ENCODE assay signal across 19 cellular contexts in the genomic region with DNA sequence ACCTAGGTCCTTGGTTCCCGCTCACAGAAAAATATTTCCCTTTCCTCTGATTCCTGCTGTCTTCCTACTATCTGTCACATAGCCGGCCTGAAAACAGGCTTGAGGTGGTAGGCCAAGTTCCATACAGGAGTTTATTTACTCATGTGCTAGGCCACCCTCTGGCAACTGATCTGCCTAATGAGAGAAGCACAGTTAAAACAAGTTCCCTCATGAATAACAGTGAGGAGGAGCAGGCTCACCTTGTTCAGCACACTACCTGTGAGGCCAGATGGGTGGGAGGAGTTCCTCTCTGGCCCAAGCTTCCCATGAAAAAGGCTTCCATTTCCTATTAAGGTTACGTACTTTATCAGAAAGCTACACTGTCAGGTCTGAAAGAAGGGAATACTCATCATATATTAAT.
DNase-seq lines count a peak whose midpoint lies in the region; ATAC-seq and TF ChIP-seq lines count a peak whose summit lies in the region.
"Had no signal": no experiment of that assay in that cellular context is flagged by ENCODE, and none has a peak within 500 bp of the region (broad histone marks: within the 10 kb centered on the region; RNA-seq: fewer than 3 reads in every experiment).

No MANE protein-coding gene starts in this region.

- ATAC-seq in foreskin keratinocyte: peak; percentile 71
- no peak for ATAC-seq in HG02981 (IDR thresholded peaks at IDR 0.05; ENCODE audit: unreplicated experiment)
- ATAC-seq: A549, HepG2 had no signal

- H3K4me1 ChIP-seq in mammary epithelial cell (ENCODE audit: insufficient read depth, low read length): no peaks in the 10 kb centered on the region
- no peaks in the 10 kb centered on the region for H3K4me1 ChIP-seq in breast epithelium
- H3K4me1 ChIP-seq in OCI-LY1 (ENCODE audit: insufficient read depth, low read length, severe bottlenecking): peaks cover 23% of the 10 kb centered on the region
- no peaks in the 10 kb centered on the region for H3K4me1 ChIP-seq in foreskin keratinocyte
- peaks cover 6% of the 10 kb centered on the region for H3K4me1 ChIP-seq in vagina
- H3K4me1 ChIP-seq in Karpas-422 (ENCODE audit: low read length): no peaks in the 10 kb centered on the region
- H3K4me1 ChIP-seq: A549, Caco-2, HAP-1 had no signal

- H3K79me2 ChIP-seq in mammary epithelial cell (ENCODE audit: insufficient read depth, low read length) (no peaks in the 10 kb centered on the region), OCI-LY1 (ENCODE audit: insufficient read depth, low read length) (no peaks in the 10 kb centered on the region), Karpas-422 (ENCODE audit: low read length) (no peaks in the 10 kb centered on the region)

- dilution Hi-C loops in mammary epithelial cell (cut with HindIII; ENCODE audit: low sequenced_read_pairs): loop anchor here (10.0 kb wide), 1 partner anchor 84 kb away; no protein-coding TSS in a partner anchor

- H3K9ac ChIP-seq in mammary epithelial cell (ENCODE audit: insufficient read depth, low read length): no peak overlapping the region
- H3K9ac ChIP-seq in OCI-LY1 (ENCODE audit: low read length): no peak overlapping the region; the same call in 1 of the 2 replicates
- no peak overlapping the region for H3K9ac ChIP-seq in Karpas-422 (ENCODE audit: low read length)
- H3K9ac ChIP-seq: KMS-11 had no signal

- TF ChIP-seq POLR2A in breast epithelium (IDR thresholded peaks at IDR 0.05) (no peak), vagina (IDR thresholded peaks at IDR 0.05) (no peak)

- no TSS peak for BruUV-seq in mammary epithelial cell (replicated peaks; lab: Mats Ljungman, UMichigan)

- DNase-seq in mammary epithelial cell: peak; percentile 27
- DNase-seq in breast epithelium (ENCODE audit: low spot score in 2 of 2): no peak
- DNase-seq in foreskin keratinocyte: peak; percentile 37 to 60
- DNase-seq in vagina (ENCODE audit: extremely low spot score in 2 of 2): no peak
- DNase-seq in activated naive CD4-positive, alpha-beta T cell treated with Interleukin-2 at 50 U/mL for 16 hours: no peak
- DNase-seq in Karpas-422: no peak
- DNase-seq: Caco-2, MG63, NCI-H1105 treated with DMSO at 0.1 percent for 48 hours, NCI-H1930, NCI-H2227 treated with DMSO at 0.1 percent for 48 hours, NCI-H82, RPMI8226 had no signal

- no peak overlapping the region for H3K4me2 ChIP-seq in mammary epithelial cell (ENCODE audit: insufficient read depth, low read depth, low read length)
- H3K4me2 ChIP-seq in OCI-LY1 (ENCODE audit: low read length): no peak overlapping the region
- no peak overlapping the region for H3K4me2 ChIP-seq in Karpas-422 (ENCODE audit: low read depth, low read length, poor library complexity, severe bottlenecking)
- H3K4me2 ChIP-seq: A549, KMS-11 had no signal

- H3K9me2 ChIP-seq in OCI-LY1 (ENCODE audit: low read depth, low read length): no peaks in the 10 kb centered on the region
- H3K9me2 ChIP-seq in Karpas-422 (replicated peaks; ENCODE audit: insufficient read depth, low read length): no peaks in the 10 kb centered on the region

- CTCF ChIA-PET in mammary epithelial cell (lab: Charles Lee; ENCODE audit: low non-redundant PET): no interaction called here

- 74% methylated on average over 3 of the region's 3 CpGs for WGBS in mammary epithelial cell (ENCODE audit: low coverage, missing lambda C conversion rate)

- TF ChIP-seq CTCF in mammary epithelial cell (conservative IDR thresholded peaks at IDR 0.05 in 1 of 2, IDR thresholded peaks at IDR 0.05 in 1 of 2; ENCODE audit: extremely low read depth in 1 of 2, insufficient read depth in 1 of 2, low read depth in 1 of 2, low read length in 2 of 2) (no peak), breast epithelium (IDR thresholded peaks at IDR 0.05) (no peak), OCI-LY1 (IDR thresholded peaks at IDR 0.05; ENCODE audit: low read length) (no peak), foreskin keratinocyte (conservative IDR thresholded peaks at IDR 0.05) (no peak), vagina (IDR thresholded peaks at IDR 0.05) (no peak)

- H3K36me3 ChIP-seq in mammary epithelial cell (ENCODE audit: insufficient read depth, low read length) (no peaks in the 10 kb centered on the region), breast epithelium (no peaks in the 10 kb centered on the region), OCI-LY1 (ENCODE audit: insufficient read depth, low read length) (no peaks in the 10 kb centered on the region), vagina (no peaks in the 10 kb centered on the region), Karpas-422 (ENCODE audit: insufficient read depth, low read length) (no peaks in the 10 kb centered on the region)
- H3K36me3 ChIP-seq: HAP-1, MG63 had no signal

- H3K4me3 ChIP-seq in mammary epithelial cell (replicated peaks in 1 of 3; ENCODE audit: insufficient read depth in 1 of 3, low read depth in 2 of 3, low read length in 3 of 3) (no peak overlapping the region), breast epithelium (no peak overlapping the region), OCI-LY1 (ENCODE audit: low read depth, low read length, poor library complexity, severe bottlenecking) (no peak overlapping the region), vagina (no peak overlapping the region), Karpas-422 (ENCODE audit: low read length) (no peak overlapping the region)
- H3K4me3 ChIP-seq: A549, HAP-1, MG63 had no signal

- H3K27me3 ChIP-seq in mammary epithelial cell (ENCODE audit: insufficient read depth, low read length) (no peaks in the 10 kb centered on the region), breast epithelium (no peaks in the 10 kb centered on the region), OCI-LY1 (ENCODE audit: insufficient read depth, low read length) (no peaks in the 10 kb centered on the region), foreskin keratinocyte (no peaks in the 10 kb centered on the region), vagina (no peaks in the 10 kb centered on the region), Karpas-422 (ENCODE audit: low read length) (no peaks in the 10 kb centered on the region)
- H3K27me3 ChIP-seq: MG63 had no signal

- H4K20me1 ChIP-seq in mammary epithelial cell (ENCODE audit: insufficient read depth, low read length) (no peaks in the 10 kb centered on the region), OCI-LY1 (ENCODE audit: insufficient read depth, low read length) (no peaks in the 10 kb centered on the region), Karpas-422 (ENCODE audit: insufficient read depth, low read depth, low read length) (no peaks in the 10 kb centered on the region)

- no peaks in the 10 kb centered on the region for H3F3A ChIP-seq in OCI-LY1 (ENCODE audit: insufficient read depth, low read length)

- H3K27ac ChIP-seq in mammary epithelial cell (ENCODE audit: insufficient read depth, low read depth, low read length) (no peak overlapping the region), breast epithelium (no peak overlapping the region), OCI-LY1 (ENCODE audit: low read depth, low read length, poor library complexity, severe bottlenecking) (peak overlapping the region; percentile 55), foreskin keratinocyte (no peak overlapping the region), vagina (peak overlapping the region; percentile 10), Karpas-422 (ENCODE audit: low read length) (no peak overlapping the region)
- H3K27ac ChIP-seq: A549, KMS-11 had no signal

- in situ Hi-C loops in mammary epithelial cell (cut with MboI; ENCODE audit: low sequenced_read_pairs in 2 of 2): no loop called here

- H2AFZ ChIP-seq in mammary epithelial cell (ENCODE audit: low read depth, low read length) (peak overlapping the region; percentile 47), OCI-LY1 (ENCODE audit: low read length) (peak overlapping the region; percentile 46; the same call in 1 of the 2 replicates), Karpas-422 (ENCODE audit: low read length) (no peak overlapping the region)

- intact Hi-C loops in mammary epithelial cell (cut with micrococcal nuclease) (no loop called here), breast epithelium (cut with DNase I; ENCODE audit: low total_unique reads) (no loop called here), vagina (cut with DNase I) (no loop called here)

- H3K9me3 ChIP-seq in mammary epithelial cell (replicated peaks; ENCODE audit: insufficient read depth, low read length) (no peaks in the 10 kb centered on the region), breast epithelium (no peaks in the 10 kb centered on the region), OCI-LY1 (ENCODE audit: low read length) (no peaks in the 10 kb centered on the region), vagina (no peaks in the 10 kb centered on the region), Karpas-422 (ENCODE audit: low read length) (no peaks in the 10 kb centered on the region)
- H3K9me3 ChIP-seq: A549, Caco-2, HAP-1, MG63 had no signal

Comparison
In these comparisons a context has a peak if more than half of its experiments do, and no peak if none do; other contexts are left out.
1. DNase-seq: peak in mammary epithelial cell (single experiment) and foreskin keratinocyte (2 of 2); none in breast epithelium (0 of 2), vagina (0 of 2), activated naive CD4-positive, alpha-beta T cell treated with Interleukin-2 at 50 U/mL for 16 hours (single experiment) and Karpas-422 (single experiment).
2. H3K27ac ChIP-seq: peak in OCI-LY1 (single experiment) and vagina (single experiment); none in mammary epithelial cell (single experiment), breast epithelium (0 of 2), foreskin keratinocyte (single experiment) and Karpas-422 (single experiment).